In genomic region chr3:188390347-188390718, GRCh38 we compare ENCODE assay signal across 9 cellular contexts.
DNase-seq lines count a peak whose midpoint lies in the region; ATAC-seq and TF ChIP-seq lines count a peak whose summit lies in the region.
"Had no signal": no experiment of that assay in that cellular context is flagged by ENCODE, and none has a peak within 500 bp of the region (broad histone marks: within the 10 kb centered on the region; RNA-seq: fewer than 3 reads in every experiment).

No MANE protein-coding gene starts in this region.

- DNase-seq in activated B cell treated with CpG ODN at 0.5 μM for 24 hours = no peak
- no peak for DNase-seq in MG63
- no peak for DNase-seq in NCI-H1048 (lab: John Stamatoyannopoulos, UW)
- no peak for DNase-seq in NCI-H1105 (lab: John Stamatoyannopoulos, UW)
- no peak for DNase-seq in NOMO-1 treated with DMSO at 0.1 percent for 48 hours (lab: John Stamatoyannopoulos, UW; ENCODE audit: unreplicated experiment)
- DNase-seq: DND-41 had no signal

- H3F3A ChIP-seq in DOHH2 (ENCODE audit: control insufficient read depth, insufficient read depth) = peaks cover 17% of the 10 kb centered on the region

- CTCF ChIA-PET in activated B cell treated with CpG ODN at 0.5 μM for 24 hours (lab: Charles Lee) = interaction anchor here (0.8 to 1.9 kb wide), 10 partner anchors 10 to 652 kb away, joined by 3 to 12 read pairs (median 4); no protein-coding TSS in a partner anchor

- H3K27ac ChIP-seq in DOHH2 (ENCODE audit: low read depth, low read length) (peak overlapping the region; percentile 70), muscle layer of colon (ENCODE audit: low read depth, low read length) (peak overlapping the region; percentile 40)

- peaks cover 3% of the 10 kb centered on the region for H3K36me3 Mint-ChIP-seq in activated B cell treated with CpG ODN at 0.5 μM for 24 hours (ENCODE audit: low read depth)

- POLR2A ChIA-PET in activated B cell treated with CpG ODN at 0.5 μM for 24 hours (lab: Charles Lee) = interaction anchor here (0.6 to 3.3 kb wide), 27 partner anchors 9 to 651 kb away, joined by 3 to 49 read pairs (median 7); partner anchors contain the start of gene BCL6

- no peaks in the 10 kb centered on the region for H3K27me3 ChIP-seq in DOHH2 (ENCODE audit: control insufficient read depth, low read length)
- no peaks in the 10 kb centered on the region for H3K27me3 ChIP-seq in muscle layer of colon (ENCODE audit: control insufficient read depth in 1 of 2, insufficient read depth in 2 of 2, low read length in 2 of 2)
- H3K27me3 ChIP-seq in MG63 = no peaks in the 10 kb centered on the region

- peaks cover 66% of the 10 kb centered on the region for H3K79me2 ChIP-seq in DOHH2 (ENCODE audit: control insufficient read depth, low read length)

- H3K36me3 ChIP-seq in DOHH2 (ENCODE audit: control insufficient read depth, low read length) (peaks cover 2% of the 10 kb centered on the region; the same call in 1 of the 2 replicates), muscle layer of colon (ENCODE audit: insufficient read depth, low read length) (no peaks in the 10 kb centered on the region), MG63 (no peaks in the 10 kb centered on the region)

- H4K20me1 ChIP-seq in DOHH2 (ENCODE audit: control insufficient read depth, insufficient read depth, low read depth, low read length) = no peaks in the 10 kb centered on the region

- ATAC-seq in GM21723 (IDR thresholded peaks at IDR 0.05; ENCODE audit: unreplicated experiment) (peak; percentile 18), activated B cell treated with CpG ODN at 0.5 μM for 24 hours (ENCODE audit: low read depth) (peak; percentile 43)

- TF ChIP-seq CTCF in DOHH2 (IDR thresholded peaks at IDR 0.05; ENCODE audit: low read depth, low read length, poor library complexity, severe bottlenecking) (no peak), activated B cell treated with CpG ODN at 0.5 μM for 24 hours (IDR thresholded peaks at IDR 0.05) (no peak)

- no peaks in the 10 kb centered on the region for H3K9me3 Mint-ChIP-seq in activated B cell treated with CpG ODN at 0.5 μM for 24 hours

- H3K9ac ChIP-seq in muscle layer of colon (ENCODE audit: low read length) = no peak overlapping the region

- peak overlapping the region; percentile 68 for H3K4me2 ChIP-seq in DOHH2 (ENCODE audit: low read length)

- intact Hi-C loops in activated B cell treated with CpG ODN at 0.5 μM for 24 hours (cut with micrococcal nuclease) = loop anchor here (1.0 to 5.0 kb wide), 10 partner anchors 10 to 648 kb away; no protein-coding TSS in a partner anchor

- no peaks in the 10 kb centered on the region for H3K27me3 Mint-ChIP-seq in activated B cell treated with CpG ODN at 0.5 μM for 24 hours

- H3K4me1 ChIP-seq in DOHH2 (ENCODE audit: control insufficient read depth, low read length) = peaks cover 76% of the 10 kb centered on the region
- H3K4me1 ChIP-seq in muscle layer of colon (ENCODE audit: insufficient read depth, low read length) = peaks cover 61% of the 10 kb centered on the region

- H3K4me3 ChIP-seq in DOHH2 (ENCODE audit: low read length) = peak overlapping the region; percentile 54
- H3K4me3 ChIP-seq in muscle layer of colon (ENCODE audit: low read depth in 1 of 2, low read length in 2 of 2) = no peak overlapping the region
- no peak overlapping the region for H3K4me3 ChIP-seq in MG63

- H3K4me1 Mint-ChIP-seq in activated B cell treated with CpG ODN at 0.5 μM for 24 hours = peaks cover 82% of the 10 kb centered on the region

- H3K4me3 Mint-ChIP-seq in activated B cell treated with CpG ODN at 0.5 μM for 24 hours = peak overlapping the region; percentile 65

- no peaks in the 10 kb centered on the region for H3K9me2 ChIP-seq in DOHH2 (replicated peaks; ENCODE audit: control insufficient read depth, low read length)

- H3K9me3 ChIP-seq in DOHH2 (ENCODE audit: control insufficient read depth, insufficient read depth, low read length) (no peaks in the 10 kb centered on the region), muscle layer of colon (ENCODE audit: low read length) (no peaks in the 10 kb centered on the region), MG63 (no peaks in the 10 kb centered on the region)

- H3K27ac Mint-ChIP-seq in activated B cell treated with CpG ODN at 0.5 μM for 24 hours = peak overlapping the region; percentile 98
